ENCODE assay signal across 9 cellular contexts in genomic region chr15:67101981-67102929, GRCh38. TPM values are rescaled to one million over a fixed set of nuclear protein-coding genes. Genes with fewer than 3 reads are reported as not detected.
DNase-seq lines count a peak whose midpoint lies in the region; ATAC-seq and TF ChIP-seq lines count a peak whose summit lies in the region.
"Had no signal": no experiment of that assay in that cellular context is flagged by ENCODE, and none has a peak within 500 bp of the region (broad histone marks: within the 10 kb centered on the region; RNA-seq: fewer than 3 reads in every experiment).

No MANE protein-coding gene starts in this region.

- H3K36me3 ChIP-seq in CD8-positive, alpha-beta T cell (ENCODE audit: insufficient read depth, low read length), result no peaks in the 10 kb centered on the region
- H3K36me3 ChIP-seq in GM23248 (ENCODE audit: low read depth), result peaks cover 5% of the 10 kb centered on the region; the same call in 1 of the 2 replicates
- H3K36me3 ChIP-seq in PC-9 (ENCODE audit: low read depth), result peaks cover 8% of the 10 kb centered on the region
- no peaks in the 10 kb centered on the region for H3K36me3 ChIP-seq in GM23338 (ENCODE audit: insufficient read depth)

- H3K9me2 ChIP-seq in GM23248 (ENCODE audit: insufficient read depth), result no peaks in the 10 kb centered on the region
- no peaks in the 10 kb centered on the region for H3K9me2 ChIP-seq in PC-9 (ENCODE audit: insufficient read depth)
- H3K9me2 ChIP-seq in GM23338 (ENCODE audit: insufficient read depth), result no peaks in the 10 kb centered on the region

- no peak overlapping the region for H3K27ac Mint-ChIP-seq in CD8-positive, alpha-beta T cell
- no peak overlapping the region for H3K27ac Mint-ChIP-seq in GM23338
- H3K27ac Mint-ChIP-seq: dendritic cell treated with granulocyte-macrophage colony-stimulating factor and Interleukin-4, amounts not matched to agents 40 ng/mL and 50 ng/mL, for 4 days had no signal

- no peak overlapping the region for H2AFZ ChIP-seq in GM23248
- H2AFZ ChIP-seq in PC-9, result no peak overlapping the region
- H2AFZ ChIP-seq in GM23338, result no peak overlapping the region

- CTCF ChIA-PET in CD8-positive, alpha-beta T cell (lab: Charles Lee), result interaction anchor here (0.6 to 1.6 kb wide), 8 partner anchors 16 to 70 kb away, joined by 3 to 8 read pairs (median 4); no protein-coding TSS in a partner anchor
- CTCF ChIA-PET in PC-9 (lab: Charles Lee), result interaction anchor here (0.7 kb wide), 1 partner anchor 320 kb away, joined by 3 read pairs; no protein-coding TSS in a partner anchor

- H3K4me2 ChIP-seq in GM23248 (ENCODE audit: unreplicated experiment), result peak overlapping the region; percentile 50
- no peak overlapping the region for H3K4me2 ChIP-seq in PC-9
- H3K4me2 ChIP-seq in GM23338, result no peak overlapping the region

- H3K27ac ChIP-seq in CD8-positive, alpha-beta T cell (ENCODE audit: low read depth, low read length), result no peak overlapping the region
- H3K27ac ChIP-seq in GM23248, result peak overlapping the region; percentile 37
- H3K27ac ChIP-seq in PC-9, result peak overlapping the region; percentile 100; the same call in 1 of the 2 replicates
- H3K27ac ChIP-seq in GM23338 (ENCODE audit: low read depth), result no peak overlapping the region

- H3K9ac ChIP-seq in GM23248, result no peak overlapping the region

- BruUV-seq in PC-9 (replicated peaks; lab: Mats Ljungman, UMichigan), result no TSS peak

- H3F3A ChIP-seq in GM23248 (ENCODE audit: insufficient read depth) (peaks cover 59% of the 10 kb centered on the region), PC-9 (ENCODE audit: insufficient read depth, low read depth) (peaks cover 51% of the 10 kb centered on the region), GM23338 (replicated peaks; ENCODE audit: low read depth) (no peaks in the 10 kb centered on the region)

- H3K27me3 ChIP-seq in CD8-positive, alpha-beta T cell (ENCODE audit: insufficient read depth, low read length), result no peaks in the 10 kb centered on the region
- H3K27me3 ChIP-seq in GM23248 (replicated peaks; ENCODE audit: insufficient read depth) (no peaks in the 10 kb centered on the region), PC-9 (ENCODE audit: insufficient read depth, low read depth) (no peaks in the 10 kb centered on the region), GM23338 (ENCODE audit: insufficient read depth) (no peaks in the 10 kb centered on the region)

- H3K79me2 ChIP-seq in GM23248 (ENCODE audit: insufficient read depth) (peaks cover 75% of the 10 kb centered on the region), PC-9 (ENCODE audit: low read depth) (peaks cover 87% of the 10 kb centered on the region), GM23338 (replicated peaks; ENCODE audit: insufficient read depth) (peaks cover 25% of the 10 kb centered on the region)

- peak; percentile 61 for ATAC-seq in CD8-positive, alpha-beta T cell
- ATAC-seq in GM23338, result no peak

- H3K4me1 ChIP-seq in CD8-positive, alpha-beta T cell (ENCODE audit: insufficient read depth, low read length), result peaks cover 88% of the 10 kb centered on the region
- H3K4me1 ChIP-seq in GM23248 (ENCODE audit: insufficient read depth), result peaks cover 63% of the 10 kb centered on the region
- peaks cover 48% of the 10 kb centered on the region for H3K4me1 ChIP-seq in PC-9 (replicated peaks; ENCODE audit: insufficient read depth)
- H3K4me1 ChIP-seq in GM23338 (ENCODE audit: insufficient read depth), result peaks cover 3% of the 10 kb centered on the region; the same call in 1 of the 2 replicates

- H3K9me3 Mint-ChIP-seq in CD8-positive, alpha-beta T cell, result no peaks in the 10 kb centered on the region
- H3K9me3 Mint-ChIP-seq in GM23338, result no peaks in the 10 kb centered on the region
- H3K9me3 Mint-ChIP-seq: dendritic cell treated with granulocyte-macrophage colony-stimulating factor and Interleukin-4, amounts not matched to agents 40 ng/mL and 50 ng/mL, for 4 days had no signal

- no peaks in the 10 kb centered on the region for H3K36me3 Mint-ChIP-seq in CD8-positive, alpha-beta T cell
- H3K36me3 Mint-ChIP-seq in GM23338 (ENCODE audit: low read depth), result no peaks in the 10 kb centered on the region

- WGBS in GM23248 (ENCODE audit: low coverage in 1 of 2, low lambda C conversion rate in 2 of 2, missing lambda C conversion rate in 2 of 2), 2 experiments, result 64 to 67% methylated on average over 12 of the region's 12 CpGs

- no peaks in the 10 kb centered on the region for H3K9me3 ChIP-seq in CD8-positive, alpha-beta T cell (ENCODE audit: low read length)
- H3K9me3 ChIP-seq in GM23248 (ENCODE audit: low read depth), result no peaks in the 10 kb centered on the region
- H3K9me3 ChIP-seq in PC-9 (ENCODE audit: insufficient read depth, low read depth), result no peaks in the 10 kb centered on the region

- POLR2A ChIA-PET in CD8-positive, alpha-beta T cell (lab: Charles Lee), result interaction anchor here (0.5 to 3.8 kb wide), 15 partner anchors 9 to 811 kb away, joined by 3 to 29 read pairs (median 4); partner anchors contain the start of gene SMAD3
- POLR2A ChIA-PET in PC-9 (lab: Charles Lee; ENCODE audit: unreplicated experiment), result interaction anchor here (0.6 kb wide), 1 partner anchor 78 kb away, joined by 4 read pairs; no protein-coding TSS in a partner anchor

- H4K20me1 ChIP-seq in GM23248 (ENCODE audit: insufficient read depth) (no peaks in the 10 kb centered on the region), PC-9 (ENCODE audit: insufficient read depth) (no peaks in the 10 kb centered on the region), GM23338 (replicated peaks; ENCODE audit: insufficient read depth) (no peaks in the 10 kb centered on the region)

- H3K4me3 Mint-ChIP-seq in CD8-positive, alpha-beta T cell, result no peak overlapping the region
- H3K4me3 Mint-ChIP-seq in GM23338, result no peak overlapping the region
- H3K4me3 Mint-ChIP-seq: dendritic cell treated with granulocyte-macrophage colony-stimulating factor and Interleukin-4, amounts not matched to agents 40 ng/mL and 50 ng/mL, for 4 days had no signal

- H3K4me3 ChIP-seq in CD8-positive, alpha-beta T cell (ENCODE audit: low read depth, low read length), result no peak overlapping the region
- H3K4me3 ChIP-seq in GM23248 (no peak overlapping the region), PC-9 (no peak overlapping the region), GM23338 (no peak overlapping the region)

- in situ Hi-C loops in GM23248 (cut with MboI), result no loop called here

- intact Hi-C loops in CD8-positive, alpha-beta T cell (cut with DNase I, micrococcal nuclease), result loop anchor here (1.0 to 5.0 kb wide), 6 partner anchors 11 to 45 kb away; partner anchors contain the start of gene SMAD3 (in 1 of the 2)
- intact Hi-C loops in PC-9 (cut with micrococcal nuclease; ENCODE audit: unreplicated experiment), result loop anchor here (10.0 kb wide), 1 partner anchor 203 kb away; no protein-coding TSS in a partner anchor

- no peak for TF ChIP-seq CTCF in CD8-positive, alpha-beta T cell (IDR thresholded peaks at IDR 0.05)
- TF ChIP-seq CTCF in PC-9 (conservative IDR thresholded peaks at IDR 0.05) (no peak), GM23338 (conservative IDR thresholded peaks at IDR 0.05; ENCODE audit: low read depth in 2 of 2) (no peak)

- peak in 6 of 7 experiments; percentile 34 to 72 (median 49) for DNase-seq in CD8-positive, alpha-beta T cell
- DNase-seq in GM23248 (peak; percentile 81), PC-9 (no peak), dermis blood vessel endothelial cell (peak; percentile 69), superior temporal gyrus (ENCODE audit: extremely low spot score) (peak; percentile 57), NCI-H2227 (lab: John Stamatoyannopoulos, UW; ENCODE audit: unreplicated experiment) (no peak), GM23338 (ENCODE audit: low spot score) (no peak), foreskin melanocyte (no peak)

- H3K27me3 Mint-ChIP-seq in CD8-positive, alpha-beta T cell (ENCODE audit: low read depth), result no peaks in the 10 kb centered on the region
- H3K27me3 Mint-ChIP-seq in GM23338 (ENCODE audit: insufficient read depth, low read depth, poor library complexity), result no peaks in the 10 kb centered on the region

- peaks cover 27% of the 10 kb centered on the region for H3K4me1 Mint-ChIP-seq in CD8-positive, alpha-beta T cell (ENCODE audit: low read depth)
- peaks cover 28% of the 10 kb centered on the region for H3K4me1 Mint-ChIP-seq in GM23338

TF ChIP-seq in GM23338, 12 proteins besides CTCF, POLR2A, EP300 and RAD21 (continues in another document):
- TF ChIP-seq, protein P1, sequence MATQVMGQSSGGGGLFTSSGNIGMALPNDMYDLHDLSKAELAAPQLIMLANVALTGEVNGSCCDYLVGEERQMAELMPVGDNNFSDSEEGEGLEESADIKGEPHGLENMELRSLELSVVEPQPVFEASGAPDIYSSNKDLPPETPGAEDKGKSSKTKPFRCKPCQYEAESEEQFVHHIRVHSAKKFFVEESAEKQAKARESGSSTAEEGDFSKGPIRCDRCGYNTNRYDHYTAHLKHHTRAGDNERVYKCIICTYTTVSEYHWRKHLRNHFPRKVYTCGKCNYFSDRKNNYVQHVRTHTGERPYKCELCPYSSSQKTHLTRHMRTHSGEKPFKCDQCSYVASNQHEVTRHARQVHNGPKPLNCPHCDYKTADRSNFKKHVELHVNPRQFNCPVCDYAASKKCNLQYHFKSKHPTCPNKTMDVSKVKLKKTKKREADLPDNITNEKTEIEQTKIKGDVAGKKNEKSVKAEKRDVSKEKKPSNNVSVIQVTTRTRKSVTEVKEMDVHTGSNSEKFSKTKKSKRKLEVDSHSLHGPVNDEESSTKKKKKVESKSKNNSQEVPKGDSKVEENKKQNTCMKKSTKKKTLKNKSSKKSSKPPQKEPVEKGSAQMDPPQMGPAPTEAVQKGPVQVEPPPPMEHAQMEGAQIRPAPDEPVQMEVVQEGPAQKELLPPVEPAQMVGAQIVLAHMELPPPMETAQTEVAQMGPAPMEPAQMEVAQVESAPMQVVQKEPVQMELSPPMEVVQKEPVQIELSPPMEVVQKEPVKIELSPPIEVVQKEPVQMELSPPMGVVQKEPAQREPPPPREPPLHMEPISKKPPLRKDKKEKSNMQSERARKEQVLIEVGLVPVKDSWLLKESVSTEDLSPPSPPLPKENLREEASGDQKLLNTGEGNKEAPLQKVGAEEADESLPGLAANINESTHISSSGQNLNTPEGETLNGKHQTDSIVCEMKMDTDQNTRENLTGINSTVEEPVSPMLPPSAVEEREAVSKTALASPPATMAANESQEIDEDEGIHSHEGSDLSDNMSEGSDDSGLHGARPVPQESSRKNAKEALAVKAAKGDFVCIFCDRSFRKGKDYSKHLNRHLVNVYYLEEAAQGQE (IDR thresholded peaks at IDR 0.05; ENCODE audit: unreplicated experiment), result no peak
- TF ChIP-seq POLR2AphosphoS5 (IDR thresholded peaks at IDR 0.05; ENCODE audit: low read depth), result no peak

RNA-seq across cellular contexts. Expression of gene SMAD3, which starts 36.9 kb away (rescaled TPM):
- 10 to 100 TPM; 25.4 to 29.0 TPM for total RNA-seq in CD8-positive, alpha-beta T cell
- 34.0 and 50.1 TPM in 2 replicates for total RNA-seq in GM23248 (2014; rRNA removed; shearing (Covaris generic))
- polyA plus RNA-seq in GM23248 (2016; fragmentation: Nextera tagmentation; extraction: Ambion mirVana) (30.8 and 30.9 TPM in 2 replicates), GM23338 (2016; fragmentation: Nextera tagmentation; extraction: Ambion mirVana) (3.4 and 4.9 TPM in 2 replicates)
- total RNA-seq in PC-9 (2021) (99.5 and 109 TPM in 2 replicates), dermis blood vessel endothelial cell (16.5 and 29.9 TPM in 2 replicates)
- 9.0 and 11.6 TPM in 2 replicates for total RNA-seq in GM23338 (2014; rRNA removed; shearing (Covaris generic))

Comparison
In these comparisons a context has a peak if more than half of its experiments do, and no peak if none do; other contexts are left out.
1. DNase-seq: peak in CD8-positive, alpha-beta T cell (6 of 7), GM23248 (single experiment), dermis blood vessel endothelial cell (single experiment) and superior temporal gyrus (single experiment); none in PC-9 (0 of 2), NCI-H2227 (single experiment), GM23338 (single experiment) and foreskin melanocyte (single experiment).
2. H3K27ac ChIP-seq: peak in GM23248 (single experiment) and PC-9 (single experiment); none in CD8-positive, alpha-beta T cell (single experiment) and GM23338 (single experiment).